In genomic region chr6:18192026-18192425, GRCh38 we compare ENCODE assay signal across 29 cellular contexts.
"Had no signal": no experiment of that assay in that cellular context is flagged by ENCODE, and none has a peak within 500 bp of the region (broad histone marks: within the 10 kb centered on the region; RNA-seq: fewer than 3 reads in every experiment).

No MANE protein-coding gene starts in this region.

- H3K79me2 ChIP-seq: hepatocyte had no signal

- ATAC-seq: effector memory CD8-positive, alpha-beta T cell; esophagus mucosa; foreskin keratinocyte; gastrocnemius medialis; gastroesophageal sphincter; heart left ventricle; heart right ventricle had no signal

- H3K4me3 ChIP-seq: coronary artery, dorsolateral prefrontal cortex, esophagus muscularis mucosa, esophagus squamous epithelium, gastrocnemius medialis, gastroesophageal sphincter, heart left ventricle, heart right ventricle, hepatocyte had no signal

- H3K27me3 Mint-ChIP-seq: dendritic cell treated with granulocyte-macrophage colony-stimulating factor and Interleukin-4, amounts not matched to agents 40 ng/mL and 50 ng/mL, for 4 days; effector memory CD8-positive, alpha-beta T cell had no signal

- H2AFZ ChIP-seq: hepatocyte had no signal

- FAIRE-seq: endometrium, endothelial cell of umbilical vein, frontal cortex had no signal

- H3K9me3 ChIP-seq: esophagus muscularis mucosa, esophagus squamous epithelium, gastrocnemius medialis, gastroesophageal sphincter, heart left ventricle, heart right ventricle had no signal

- DNase-seq: cortex of kidney; dermis blood vessel endothelial cell; dorsolateral prefrontal cortex; effector CD4-positive, alpha-beta T cell; effector CD8-positive, alpha-beta T cell; effector memory CD4-positive, alpha-beta T cell; effector memory CD8-positive, alpha-beta T cell; endodermal cell; erythroblast; esophagus squamous epithelium; foreskin fibroblast; foreskin keratinocyte; foreskin melanocyte; gastrocnemius medialis; glutamatergic neuron; head of caudate nucleus; heart left ventricle; heart right ventricle; hippocampal formation had no signal

- H3K9me3 Mint-ChIP-seq: dendritic cell treated with granulocyte-macrophage colony-stimulating factor and Interleukin-4, amounts not matched to agents 40 ng/mL and 50 ng/mL, for 4 days; effector memory CD8-positive, alpha-beta T cell; endodermal cell had no signal

- H3K4me2 ChIP-seq: hepatocyte had no signal

- H3K4me1 ChIP-seq: esophagus muscularis mucosa, esophagus squamous epithelium, foreskin keratinocyte, gastrocnemius medialis, gastroesophageal sphincter, heart left ventricle, heart right ventricle had no signal

- H3K27ac ChIP-seq: coronary artery, dorsolateral prefrontal cortex, epithelial cell of prostate, esophagus muscularis mucosa, esophagus squamous epithelium, foreskin keratinocyte, gastrocnemius medialis, gastroesophageal sphincter, heart left ventricle, heart right ventricle, hepatocyte had no signal

- H3K27me3 ChIP-seq: dorsolateral prefrontal cortex, esophagus muscularis mucosa, esophagus squamous epithelium, foreskin keratinocyte, gastrocnemius medialis, gastroesophageal sphincter, heart left ventricle, heart right ventricle, hepatocyte had no signal

- H3K4me3 Mint-ChIP-seq: dendritic cell treated with granulocyte-macrophage colony-stimulating factor and Interleukin-4, amounts not matched to agents 40 ng/mL and 50 ng/mL, for 4 days; effector memory CD8-positive, alpha-beta T cell; endodermal cell had no signal

- H3K27ac Mint-ChIP-seq: dendritic cell treated with granulocyte-macrophage colony-stimulating factor and Interleukin-4, amounts not matched to agents 40 ng/mL and 50 ng/mL, for 4 days; effector memory CD8-positive, alpha-beta T cell; endodermal cell had no signal
